In genomic region chr13:98363326-98363725, GRCh38 we compare ENCODE assay signal across 30 cellular contexts.
"Had no signal": no experiment of that assay in that cellular context is flagged by ENCODE, and none has a peak within 500 bp of the region (broad histone marks: within the 10 kb centered on the region; RNA-seq: fewer than 3 reads in every experiment).

No MANE protein-coding gene starts in this region.

- H2AFZ ChIP-seq: parathyroid adenoma had no signal

- DNase-seq: naive thymus-derived CD8-positive, alpha-beta T cell; nephron progenitor cell; occipital lobe; ovary; posterior cingulate gyrus; psoas muscle; right cardiac atrium; right lobe of liver; sigmoid colon; small intestine; stimulated activated CD4-positive, alpha-beta T cell treated with anti-CD3 and anti-CD28 coated beads, Interleukin-15, amount 100 ng/mL, for 24 hours; stimulated activated CD4-positive, alpha-beta T cell treated with anti-CD3 and anti-CD28 coated beads, Interleukin-2, amount 100 ng/mL, for 24 hours; stimulated activated CD4-positive, alpha-beta T cell treated with anti-CD3 and anti-CD28 coated beads, Interleukin-2, amount 100 ng/mL, for 48 hours; stimulated activated CD4-positive, alpha-beta T cell treated with anti-CD3 and anti-CD28 coated beads, Interleukin-4, amount 100 ng/mL, for 24 hours; stimulated activated naive B cell treated with anti-CD40 and anti-IgM and Interleukin-4, amounts not matched to agents 10 μg/mL and 1 μg/mL and 100 μg/mL, for 72 hours; stimulated activated naive CD4-positive, alpha-beta T cell treated with Interleukin-2 at 50 U/mL for 16 hours; stimulated activated naive CD8-positive, alpha-beta T cell treated with anti-CD3 and anti-CD28 coated beads, Interleukin-15, amount 100 ng/mL, for 72 hours; substantia nigra; testis; tibial artery; transverse colon; upper lobe of right lung; uterus had no signal

- ATAC-seq: naive thymus-derived CD8-positive, alpha-beta T cell; psoas muscle; right cardiac atrium; right lobe of liver; stimulated activated effector memory CD8-positive, alpha-beta T cell treated with anti-CD3 and anti-CD28 coated beads, Interleukin-12 subunit alpha, Interleukin-12 subunit beta, amount 100 ng/mL, for 72 hours; stimulated activated naive B cell treated with anti-CD40 and anti-IgM and Interleukin-4, amounts not matched to agents 10 μg/mL and 1 μg/mL and 100 μg/mL, for 72 hours; stimulated activated naive CD8-positive, alpha-beta T cell treated with anti-CD3 and anti-CD28 coated beads, Interleukin-15, amount 100 ng/mL, for 72 hours; upper lobe of right lung had no signal

- H3K4me1 ChIP-seq: parathyroid adenoma, psoas muscle, right lobe of liver, suprapubic skin, testis, transverse colon, upper lobe of right lung, uterus had no signal

- H3K27ac ChIP-seq: ovary, parathyroid adenoma, psoas muscle, right lobe of liver, sigmoid colon, suprapubic skin, testis, tibial artery, transverse colon, upper lobe of right lung, uterus had no signal

- H3K27ac Mint-ChIP-seq: naive thymus-derived CD8-positive, alpha-beta T cell; natural killer cell treated with Interleukin-12 subunit alpha and Interleukin-12 subunit beta and Interleukin-15 and Interleukin-18, amount 100 ng/mL, for 72 hours; progenitor cell of endocrine pancreas; stimulated activated effector memory CD8-positive, alpha-beta T cell treated with anti-CD3 and anti-CD28 coated beads, Interleukin-12 subunit alpha, Interleukin-12 subunit beta, amount 100 ng/mL, for 72 hours; stimulated activated naive B cell treated with anti-CD40 and anti-IgM and Interleukin-4, amounts not matched to agents 10 μg/mL and 1 μg/mL and 100 μg/mL, for 72 hours; stimulated activated naive CD8-positive, alpha-beta T cell treated with anti-CD3 and anti-CD28 coated beads, Interleukin-15, amount 100 ng/mL, for 72 hours; type B pancreatic cell had no signal

- H3K36me3 ChIP-seq: ovary, sigmoid colon, suprapubic skin, transverse colon, upper lobe of right lung, uterus had no signal

- H3K27me3 ChIP-seq: ovary, right lobe of liver, sigmoid colon, suprapubic skin, testis, tibial artery, transverse colon, upper lobe of right lung, uterus had no signal

- H3K27me3 Mint-ChIP-seq: progenitor cell of endocrine pancreas; stimulated activated naive CD8-positive, alpha-beta T cell treated with anti-CD3 and anti-CD28 coated beads, Interleukin-15, amount 100 ng/mL, for 72 hours; type B pancreatic cell had no signal

- H3K36me3 Mint-ChIP-seq: naive thymus-derived CD8-positive, alpha-beta T cell; natural killer cell treated with Interleukin-12 subunit alpha and Interleukin-12 subunit beta and Interleukin-15 and Interleukin-18, amount 100 ng/mL, for 72 hours; stimulated activated effector memory CD8-positive, alpha-beta T cell treated with anti-CD3 and anti-CD28 coated beads, Interleukin-12 subunit alpha, Interleukin-12 subunit beta, amount 100 ng/mL, for 72 hours; stimulated activated naive B cell treated with anti-CD40 and anti-IgM and Interleukin-4, amounts not matched to agents 10 μg/mL and 1 μg/mL and 100 μg/mL, for 72 hours had no signal

- H3K4me3 Mint-ChIP-seq: naive thymus-derived CD8-positive, alpha-beta T cell; natural killer cell treated with Interleukin-12 subunit alpha and Interleukin-12 subunit beta and Interleukin-15 and Interleukin-18, amount 100 ng/mL, for 72 hours; nephron progenitor cell; neural crest cell; stimulated activated effector memory CD8-positive, alpha-beta T cell treated with anti-CD3 and anti-CD28 coated beads, Interleukin-12 subunit alpha, Interleukin-12 subunit beta, amount 100 ng/mL, for 72 hours; stimulated activated naive B cell treated with anti-CD40 and anti-IgM and Interleukin-4, amounts not matched to agents 10 μg/mL and 1 μg/mL and 100 μg/mL, for 72 hours; stimulated activated naive CD8-positive, alpha-beta T cell treated with anti-CD3 and anti-CD28 coated beads, Interleukin-15, amount 100 ng/mL, for 72 hours; type B pancreatic cell had no signal

- H3K9me3 Mint-ChIP-seq: natural killer cell treated with Interleukin-12 subunit alpha and Interleukin-12 subunit beta and Interleukin-15 and Interleukin-18, amount 100 ng/mL, for 72 hours; nephron progenitor cell; neural crest cell; stimulated activated effector memory CD8-positive, alpha-beta T cell treated with anti-CD3 and anti-CD28 coated beads, Interleukin-12 subunit alpha, Interleukin-12 subunit beta, amount 100 ng/mL, for 72 hours; stimulated activated naive B cell treated with anti-CD40 and anti-IgM and Interleukin-4, amounts not matched to agents 10 μg/mL and 1 μg/mL and 100 μg/mL, for 72 hours; type B pancreatic cell had no signal

- H3K79me2 ChIP-seq: parathyroid adenoma had no signal

- H3K4me1 Mint-ChIP-seq: naive thymus-derived CD8-positive, alpha-beta T cell; stimulated activated effector memory CD8-positive, alpha-beta T cell treated with anti-CD3 and anti-CD28 coated beads, Interleukin-12 subunit alpha, Interleukin-12 subunit beta, amount 100 ng/mL, for 72 hours; stimulated activated naive B cell treated with anti-CD40 and anti-IgM and Interleukin-4, amounts not matched to agents 10 μg/mL and 1 μg/mL and 100 μg/mL, for 72 hours; stimulated activated naive CD8-positive, alpha-beta T cell treated with anti-CD3 and anti-CD28 coated beads, Interleukin-15, amount 100 ng/mL, for 72 hours had no signal

- H3K4me3 ChIP-seq: ovary, psoas muscle, right lobe of liver, sigmoid colon, suprapubic skin, testis, tibial artery, transverse colon, upper lobe of right lung, uterus had no signal
